Comparison of ENCODE assay signal across 8 cellular contexts in genomic region chr18:46071615-46071893, GRCh38. TPM values are rescaled to one million over a fixed set of nuclear protein-coding genes. Genes with fewer than 3 reads are reported as not detected.
A peak's percentile ranks its signal among the peaks of the same experiment; 100 is the strongest.
DNase-seq lines count a peak whose midpoint lies in the region; ATAC-seq, FAIRE-seq and TF ChIP-seq lines count a peak whose summit lies in the region.

No MANE protein-coding gene starts in this region.

- TF ChIP-seq CTCF in GM12865 (IDR thresholded peaks at IDR 0.05; ENCODE audit: insufficient read depth, low read depth, low read length, missing control alignments) (no peak), liver (IDR thresholded peaks at IDR 0.05; ENCODE audit: low read depth, low read length, missing input control) (no peak), thyroid gland (IDR thresholded peaks at IDR 0.05) (no peak)

- H3K9me3 ChIP-seq in liver (ENCODE audit: control insufficient read depth in 4 of 4, low read length in 3 of 4) (no peaks in the 10 kb centered on the region), thyroid gland (no peaks in the 10 kb centered on the region)

- ATAC-seq in HG03139 (IDR thresholded peaks at IDR 0.05; ENCODE audit: unreplicated experiment) = peak; percentile 15

- TF ChIP-seq RAD21 in liver (IDR thresholded peaks at IDR 0.05) = no peak

- H3K27me3 ChIP-seq in liver (ENCODE audit: control insufficient read depth in 4 of 4, insufficient read depth in 4 of 4, low read length in 3 of 4) (no peaks in the 10 kb centered on the region), thyroid gland (no peaks in the 10 kb centered on the region)

- no peaks in the 10 kb centered on the region for H3K36me3 ChIP-seq in liver (ENCODE audit: control insufficient read depth in 4 of 4, insufficient read depth in 3 of 4, low read depth in 1 of 4, low read length in 3 of 4)
- no peaks in the 10 kb centered on the region for H3K36me3 ChIP-seq in thyroid gland

- DNase-seq in GM12865 (ENCODE audit: low read depth) = no peak
- DNase-seq in astrocyte of the hippocampus (ENCODE audit: low read depth, low spot score) = peak; percentile 38
- DNase-seq in thyroid gland = no peak
- DNase-seq in urothelium cell line (ENCODE audit: low spot score) = no peak
- no peak for DNase-seq in DMS79 (lab: John Stamatoyannopoulos, UW)
- DNase-seq in NCI-H446 treated with DMSO at 0.1 percent for 48 hours (lab: John Stamatoyannopoulos, UW) = no peak

- TF ChIP-seq POLR2A in thyroid gland (IDR thresholded peaks at IDR 0.05) = no peak

- intact Hi-C loops in thyroid gland (cut with DNase I) = loop anchor here (10.0 kb wide), 2 partner anchors 107 to 387 kb away; partner anchors contain the start of gene EPG5

- peak overlapping the region; percentile 42 for H3K4me3 ChIP-seq in GM12865 (ENCODE audit: low read depth, low read length)
- peak overlapping the region; percentile 64 to 92 (median 88) for H3K4me3 ChIP-seq in liver (ENCODE audit: low read depth in 1 of 3, low read length in 3 of 3)
- peak overlapping the region; percentile 30 to 71 (median 68) for H3K4me3 ChIP-seq in thyroid gland (replicated peaks in 1 of 3)

- no peak for FAIRE-seq in urothelium cell line (lab: Jason Lieb, UNC)

- peak overlapping the region; percentile 35 to 58 for H3K27ac ChIP-seq in liver (ENCODE audit: low read depth in 1 of 2, low read length in 2 of 2)
- H3K27ac ChIP-seq in thyroid gland = peak overlapping the region in 1 of 3 donors; percentile 38

- WGBS in liver = 1% methylated on average over 17 of the region's 17 CpGs
- 2 to 6% methylated on average over 3 to 10 of the region's 17 CpGs for WGBS in thyroid gland, 2 donors

- H3K9ac ChIP-seq in liver (ENCODE audit: low read depth in 1 of 2, low read length in 2 of 2) = peak overlapping the region in 1 of 2 donors; percentile 87

- H3K4me1 ChIP-seq in liver (ENCODE audit: control insufficient read depth in 4 of 4, insufficient read depth in 4 of 4, low read length in 3 of 4) = peaks cover 8 to 35% (median 24%) of the 10 kb centered on the region in 4 donors
- H3K4me1 ChIP-seq in thyroid gland = peaks cover 6 to 29% of the 10 kb centered on the region in 2 donors

TF ChIP-seq in liver, 16 proteins besides CTCF, POLR2A, EP300 and RAD21:
- TF ChIP-seq YY1 (IDR thresholded peaks at IDR 0.05) = no peak
- no peak for TF ChIP-seq HNF4A (conservative IDR thresholded peaks at IDR 0.05)
- no peak for TF ChIP-seq JUND (IDR thresholded peaks at IDR 0.05)
- TF ChIP-seq SP1 (IDR thresholded peaks at IDR 0.05) = no peak
- no peak for TF ChIP-seq RXRA (IDR thresholded peaks at IDR 0.05)
- no peak for TF ChIP-seq MAX (IDR thresholded peaks at IDR 0.05)

RNA-seq across cellular contexts. Expression of gene PSTPIP2, which starts 0.5 kb away (rescaled TPM):
- total RNA-seq in liver (10 to 100 TPM; 12.8 to 14.7 TPM), thyroid gland (1 to 10 TPM; 1.9 to 4.3 (median 2.9) TPM)
- 1 to 10 TPM; 4.0 to 4.4 TPM for polyA plus RNA-seq in liver

RNA-seq across cellular contexts. Expression of gene ATP5F1A, which starts 26.5 kb away (rescaled TPM):
- total RNA-seq in liver (100 to 1,000 TPM; 374 to 618 TPM), thyroid gland (100 to 1,000 TPM; 366 to 865 (median 581) TPM)
- 100 to 1,000 TPM; 267 to 364 TPM for polyA plus RNA-seq in liver

RNA-seq across cellular contexts. Expression of gene HAUS1, which starts 32.6 kb away (rescaled TPM):
- 10 to 100 TPM in 1 of 2 donors, 1 to 10 TPM in 1; 4.5 to 17.9 TPM for total RNA-seq in liver
- 1 to 10 TPM; 5.6 to 7.4 TPM for polyA plus RNA-seq in liver
- 10 to 100 TPM; 15.6 to 32.2 (median 20.0) TPM for total RNA-seq in thyroid gland
